8 cellular contexts compared by ENCODE assay signal in the genomic region with DNA sequence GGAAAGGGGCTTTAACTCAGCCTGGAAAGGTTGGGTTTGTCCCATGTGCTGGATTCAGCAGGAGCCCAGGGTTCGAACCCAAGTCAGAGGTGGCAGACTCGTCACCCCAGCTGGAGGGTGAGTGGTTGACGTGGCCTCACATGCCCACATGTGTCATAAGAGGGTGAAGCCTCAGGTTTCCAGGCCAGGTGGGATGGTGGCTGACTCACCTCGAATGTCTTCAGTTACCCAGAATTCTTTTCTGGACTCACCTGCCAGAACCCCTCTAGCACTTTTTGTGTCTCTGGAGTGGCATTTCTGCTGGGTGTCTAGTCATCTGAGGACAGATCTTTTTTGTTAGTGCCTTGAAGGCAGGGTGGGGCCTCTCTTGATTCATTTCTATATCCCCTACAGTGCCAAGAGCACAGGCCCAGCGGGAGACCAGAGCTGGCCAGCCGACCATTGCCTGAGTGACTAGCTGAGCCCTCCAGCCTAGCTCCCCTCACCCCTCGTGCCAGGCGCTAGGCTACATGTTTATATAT. TPM values are rescaled to one million over a fixed set of nuclear protein-coding genes. Genes with fewer than 3 reads are reported as not detected.
A peak's percentile ranks its signal among the peaks of the same experiment; 100 is the strongest.
DNase-seq lines count a peak whose midpoint lies in the region; ATAC-seq, FAIRE-seq and TF ChIP-seq lines count a peak whose summit lies in the region.

No MANE protein-coding gene starts in this region.

- H3K4me3 ChIP-seq in BLaER1 treated with 17β-estradiol and CSF1 and Interleukin-3, amounts not matched to agents 10 nM and 100 nM: no peak overlapping the region
- H3K4me3 ChIP-seq in MG63 (no peak overlapping the region), breast epithelium (no peak overlapping the region), neutrophil (ENCODE audit: low read depth in 1 of 2, low read length in 1 of 2) (no peak overlapping the region), small intestine (ENCODE audit: low read depth in 1 of 2, low read length in 2 of 2) (no peak overlapping the region)

- no peak for TF ChIP-seq POLR2A in breast epithelium (IDR thresholded peaks at IDR 0.05)
- no peak for TF ChIP-seq POLR2A in GM12891 (IDR thresholded peaks at IDR 0.05; ENCODE audit: low read depth, low read length)

- peaks cover 0 to 100% (median 100%) of the 10 kb centered on the region in 11 experiments; a peak in 19 of 22 replicates for H4K20me1 ChIP-seq in BLaER1 treated with 17β-estradiol and CSF1 and Interleukin-3, amounts not matched to agents 10 nM and 100 nM

- no peak for ATAC-seq in HG02981 (IDR thresholded peaks at IDR 0.05; ENCODE audit: unreplicated experiment)

- peak overlapping the region; percentile 15 to 72 (median 42); a peak in 16 of 22 replicates for H3K27ac ChIP-seq in BLaER1 treated with 17β-estradiol and CSF1 and Interleukin-3, amounts not matched to agents 10 nM and 100 nM
- H3K27ac ChIP-seq in breast epithelium (peak overlapping the region; percentile 53 to 60), neutrophil (peak overlapping the region; percentile 81), small intestine (ENCODE audit: low read depth in 1 of 2, low read length in 1 of 2) (peak overlapping the region in 1 of 2 donors; percentile 14)

- peaks cover 0 to 100% (median 94%) of the 10 kb centered on the region in 11 experiments; a peak in 20 of 22 replicates for H3K36me3 ChIP-seq in BLaER1 treated with 17β-estradiol and CSF1 and Interleukin-3, amounts not matched to agents 10 nM and 100 nM
- H3K36me3 ChIP-seq in MG63 (peaks cover 10% of the 10 kb centered on the region), breast epithelium (no peaks in the 10 kb centered on the region), neutrophil (peaks cover 99% of the 10 kb centered on the region), small intestine (ENCODE audit: control insufficient read depth in 2 of 2, insufficient read depth in 2 of 2, low read length in 2 of 2) (peaks cover 4% of the 10 kb centered on the region in 2 donors)

- no peak for TF ChIP-seq CTCF in breast epithelium (IDR thresholded peaks at IDR 0.05)
- no peak for TF ChIP-seq CTCF in neutrophil (IDR thresholded peaks at IDR 0.05)

- no peaks in the 10 kb centered on the region for H3K9me3 ChIP-seq in BLaER1 treated with 17β-estradiol and CSF1 and Interleukin-3, amounts not matched to agents 10 nM and 100 nM (replicated peaks in 1 of 11)
- H3K9me3 ChIP-seq in MG63 (no peaks in the 10 kb centered on the region), breast epithelium (no peaks in the 10 kb centered on the region), neutrophil (no peaks in the 10 kb centered on the region), small intestine (ENCODE audit: control insufficient read depth, low read depth) (no peaks in the 10 kb centered on the region)

- intact Hi-C loops in breast epithelium (cut with DNase I; ENCODE audit: low total_unique reads): loop anchor here (5.0 kb wide), 1 partner anchor 1704 kb away; no protein-coding TSS in a partner anchor

- H3K9ac ChIP-seq in BLaER1 treated with 17β-estradiol and CSF1 and Interleukin-3, amounts not matched to agents 10 nM and 100 nM: peak overlapping the region in 9 of 11 experiments; percentile 2 to 65 (median 44); a peak in 9 of 22 replicates

- FAIRE-seq in GM12891 (lab: Jason Lieb, UNC) (no peak), small intestine (lab: Jason Lieb, UNC) (no peak)

- H3K4me2 ChIP-seq in BLaER1 treated with 17β-estradiol and CSF1 and Interleukin-3, amounts not matched to agents 10 nM and 100 nM: peak overlapping the region in 10 of 11 experiments; percentile 34 to 90 (median 62); a peak in 17 of 22 replicates

- peak; percentile 94 for DNase-seq in MG63
- peak; percentile 58 to 63 for DNase-seq in breast epithelium (ENCODE audit: low spot score in 2 of 2)
- DNase-seq in GM12891 (ENCODE audit: insufficient read length, low spot score): no peak
- no peak for DNase-seq in small intestine
- no peak for DNase-seq in SHP77 treated with DMSO at 0.1 percent for 48 hours (lab: John Stamatoyannopoulos, UW)

- WGBS in small intestine, 3 donors: 75 to 83% (median 82%) methylated on average over 8 of the region's 8 CpGs

- no peaks in the 10 kb centered on the region for H3K27me3 ChIP-seq in BLaER1 treated with 17β-estradiol and CSF1 and Interleukin-3, amounts not matched to agents 10 nM and 100 nM
- H3K27me3 ChIP-seq in MG63: no peaks in the 10 kb centered on the region
- H3K27me3 ChIP-seq in breast epithelium: no peaks in the 10 kb centered on the region
- H3K27me3 ChIP-seq in neutrophil: no peaks in the 10 kb centered on the region
- no peaks in the 10 kb centered on the region for H3K27me3 ChIP-seq in small intestine (ENCODE audit: control insufficient read depth in 2 of 2, insufficient read depth in 2 of 2, low read length in 2 of 2)

- peaks cover 17 to 75% (median 49%) of the 10 kb centered on the region in 10 experiments for H3K4me1 ChIP-seq in BLaER1 treated with 17β-estradiol and CSF1 and Interleukin-3, amounts not matched to agents 10 nM and 100 nM
- H3K4me1 ChIP-seq in breast epithelium: no peaks in the 10 kb centered on the region
- peaks cover 35 to 36% of the 10 kb centered on the region in 2 experiments for H3K4me1 ChIP-seq in neutrophil (ENCODE audit: control insufficient read depth in 1 of 2, insufficient read depth in 1 of 2, low read depth in 1 of 2, low read length in 1 of 2)
- H3K4me1 ChIP-seq in small intestine (ENCODE audit: control insufficient read depth in 2 of 2, insufficient read depth in 1 of 2, low read depth in 1 of 2, low read length in 1 of 2): peaks cover 4 to 15% of the 10 kb centered on the region in 2 donors

TF ChIP-seq in GM12891, 5 proteins besides CTCF, POLR2A, EP300 and RAD21:
- TF ChIP-seq TAF1 (IDR thresholded peaks at IDR 0.05; ENCODE audit: low read depth, low read length) (no peak), SPI1 (IDR thresholded peaks at IDR 0.05; ENCODE audit: low read depth, low read length) (no peak), PAX5 (IDR thresholded peaks at IDR 0.05; ENCODE audit: insufficient read depth, low read length, severe bottlenecking) (no peak), POLR2AphosphoS5 (IDR thresholded peaks at IDR 0.05; ENCODE audit: low read depth, low read length) (no peak), POU2F2 (IDR thresholded peaks at IDR 0.05; ENCODE audit: low read depth, low read length) (no peak)
TF ChIP-seq in GM12891: peak in this region for 0.

RNA-seq across cellular contexts. Expression of a gene that starts 28.1 kb away (rescaled TPM):
- 6.0 and 10.0 TPM in 2 replicates for total RNA-seq in MG63 (2014; rRNA removed; shearing (Covaris generic); ENCODE audit: low replicate concordance)
- 10 to 100 TPM; 23.6 to 26.8 (median 24.0) TPM for total RNA-seq in breast epithelium
- polyA plus RNA-seq in GM12891 (2012; ENCODE audit: low read depth, missing spikeins): 4.9 TPM
- polyA plus RNA-seq in small intestine: 10 to 100 TPM; 10.7 to 21.2 (median 11.6) TPM

Comparison
In these comparisons a context has a peak if more than half of its experiments do, and no peak if none do; other contexts are left out.
1. DNase-seq: peak in MG63 (single experiment) and breast epithelium (2 of 2); none in GM12891 (single experiment), small intestine (single experiment) and SHP77 treated with DMSO at 0.1 percent for 48 hours (single experiment).